ENCODE assay signal across 24 cellular contexts in genomic region chr2:134019871-134020270, GRCh38.
"Had no signal": no experiment of that assay in that cellular context is flagged by ENCODE, and none has a peak within 500 bp of the region (broad histone marks: within the 10 kb centered on the region; RNA-seq: fewer than 3 reads in every experiment).

No MANE protein-coding gene starts in this region.

- H3K4me3 ChIP-seq: cardiac muscle cell had no signal

- H3K27me3 Mint-ChIP-seq: activated CD4-positive, alpha-beta memory T cell treated with anti-CD3 and anti-CD28 coated beads for 36 hours had no signal

- H3K27ac ChIP-seq: brain microvascular endothelial cell, cardiac muscle cell had no signal

- H3K27ac Mint-ChIP-seq: activated CD4-positive, alpha-beta memory T cell treated with anti-CD3 and anti-CD28 coated beads for 36 hours; activated CD4-positive, alpha-beta T cell treated with anti-CD3 and anti-CD28 coated beads, Interleukin-2, amount 10 ng/mL, durations not matched to agents 7 days and 5 days; activated naive CD8-positive, alpha-beta T cell; T-helper 1 cell treated with Interleukin-12 subunit alpha and Interleukin-12 subunit beta and Interleukin-4 antibody, amounts not matched to agents 30 μg/mL and 1 μg/mL, for 36 hours had no signal

- H3K36me3 ChIP-seq: brain microvascular endothelial cell, cardiac muscle cell had no signal

- ATAC-seq: activated T-cell treated with anti-CD3 and anti-CD28 coated beads, Interleukin-2, amount 50 U/mL, for 4 hours; PC-3 had no signal

- DNase-seq: activated CD4-positive, alpha-beta memory T cell treated with anti-CD3 and anti-CD28 coated beads for 36 hours; activated CD4-positive, alpha-beta T cell treated with anti-CD3 and anti-CD28 coated beads, Interleukin-2, amount 10 ng/mL, durations not matched to agents 7 days and 5 days; activated CD4-positive, CD25-positive, alpha-beta regulatory T cell treated with anti-CD3 and anti-CD28 coated beads, Interleukin-2, amount 50 U/mL, for 72 hours; activated CD8-positive, alpha-beta memory T cell treated with anti-CD3 and anti-CD28 coated beads for 24 hours; activated effector memory CD4-positive, alpha-beta T cell treated with anti-CD3 and anti-CD28 coated beads, Interleukin-2, amount 50 U/mL, for 16 hours; activated naive CD4-positive, alpha-beta T cell treated with Interleukin-2 at 50 U/mL for 16 hours; activated T-cell treated with anti-CD3 and anti-CD28 coated beads, Interleukin-2, amount 50 U/mL, for 4 hours; amygdala; brain microvascular endothelial cell; cerebellar nuclear complex; Karpas-422; NCI-H1105; NCI-H1436; NCI-H1694 treated with DMSO at 0.1 percent for 48 hours; NCI-H2029 treated with DMSO at 0.1 percent for 48 hours; NCI-H345; NCI-H510A; NCI-H526 treated with DMSO at 0.1 percent for 48 hours; NCI-H82; PC-3; SHP77 treated with DMSO at 0.1 percent for 48 hours had no signal

- H3K9me3 Mint-ChIP-seq: activated CD4-positive, alpha-beta memory T cell treated with anti-CD3 and anti-CD28 coated beads for 36 hours; activated CD4-positive, alpha-beta T cell treated with anti-CD3 and anti-CD28 coated beads, Interleukin-2, amount 10 ng/mL, durations not matched to agents 7 days and 5 days; activated T-cell treated with anti-CD3 and anti-CD28 coated beads, Interleukin-2, amount 50 U/mL, for 4 hours; T-helper 1 cell treated with Interleukin-12 subunit alpha and Interleukin-12 subunit beta and Interleukin-4 antibody, amounts not matched to agents 30 μg/mL and 1 μg/mL, for 36 hours had no signal

- H3K36me3 Mint-ChIP-seq: activated CD4-positive, alpha-beta memory T cell treated with anti-CD3 and anti-CD28 coated beads for 36 hours; activated naive CD8-positive, alpha-beta T cell had no signal

- H3K4me3 Mint-ChIP-seq: activated CD4-positive, alpha-beta memory T cell treated with anti-CD3 and anti-CD28 coated beads for 36 hours; activated CD4-positive, alpha-beta T cell treated with anti-CD3 and anti-CD28 coated beads, Interleukin-2, amount 10 ng/mL, durations not matched to agents 7 days and 5 days; activated naive CD8-positive, alpha-beta T cell; activated T-cell treated with anti-CD3 and anti-CD28 coated beads, Interleukin-2, amount 50 U/mL, for 4 hours; T-helper 1 cell treated with Interleukin-12 subunit alpha and Interleukin-12 subunit beta and Interleukin-4 antibody, amounts not matched to agents 30 μg/mL and 1 μg/mL, for 36 hours had no signal

- H3K27me3 ChIP-seq: brain microvascular endothelial cell, cardiac muscle cell had no signal
